Comparison of ENCODE assay signal across 11 cellular contexts in the genomic region with DNA sequence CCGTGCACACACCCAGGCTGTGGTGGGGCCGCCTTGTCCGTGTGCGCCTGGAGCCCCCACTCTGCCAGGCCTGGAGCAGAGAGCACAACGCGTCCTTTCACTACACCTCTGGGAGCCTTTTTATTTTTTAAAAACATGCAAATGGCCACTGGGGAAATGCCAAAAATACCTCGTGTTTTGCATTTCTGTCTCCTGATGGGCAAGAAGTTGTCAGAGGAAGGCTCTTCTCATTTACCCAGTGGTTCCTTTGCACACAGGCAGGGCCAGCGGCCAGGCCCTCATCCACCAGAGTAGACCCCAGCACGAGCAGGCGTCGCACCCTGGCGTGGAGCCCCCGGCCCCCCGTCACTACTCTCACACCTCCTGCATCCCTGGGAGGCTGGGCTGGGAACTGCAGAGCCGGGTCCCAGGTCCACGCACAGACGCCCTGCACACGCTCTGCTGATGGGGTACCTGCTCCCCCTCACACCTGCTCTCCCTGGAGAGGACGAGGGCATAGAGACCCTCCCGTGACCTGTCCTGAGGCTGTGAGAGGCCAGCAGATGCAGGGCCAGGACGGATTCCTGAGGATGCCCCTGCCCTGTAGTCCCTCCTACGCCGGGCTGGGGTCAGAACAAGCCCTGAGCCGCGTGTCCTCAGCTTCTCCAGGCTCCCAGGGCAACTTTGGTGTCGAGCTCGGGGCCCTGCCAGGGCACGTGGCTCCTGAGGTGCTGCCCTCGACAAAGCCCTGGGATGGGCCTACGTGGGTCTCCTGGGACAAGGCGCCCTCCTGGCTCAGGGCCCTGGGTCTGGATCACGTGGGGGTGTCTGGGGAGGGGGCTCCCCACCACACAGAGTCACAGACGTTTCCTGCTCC.
DNase-seq lines count a peak whose midpoint lies in the region; ATAC-seq, FAIRE-seq and TF ChIP-seq lines count a peak whose summit lies in the region.
"Had no signal": no experiment of that assay in that cellular context is flagged by ENCODE, and none has a peak within 500 bp of the region (broad histone marks: within the 10 kb centered on the region; RNA-seq: fewer than 3 reads in every experiment).

No MANE protein-coding gene starts in this region.

- H3K9me3 ChIP-seq in esophagus muscularis mucosa (no peaks in the 10 kb centered on the region), kidney (ENCODE audit: control insufficient read depth in 1 of 2, low read length in 2 of 2) (no peaks in the 10 kb centered on the region)
- H3K9me3 ChIP-seq: SJSA1 had no signal

- no peak for TF ChIP-seq EP300 in esophagus muscularis mucosa (IDR thresholded peaks at IDR 0.05)

- H3K4me1 Mint-ChIP-seq in CD14-positive monocyte = peaks cover 3% of the 10 kb centered on the region

- no peak for DNase-seq in esophagus muscularis mucosa (ENCODE audit: extremely low spot score)
- DNase-seq in CD14-positive monocyte (ENCODE audit: low spot score) = no peak
- DNase-seq in kidney = no peak
- DNase-seq in A172 (ENCODE audit: low spot score) = no peak
- DNase-seq in cardiac septum (ENCODE audit: low spot score) = no peak

- WGBS in esophagus muscularis mucosa = 63% methylated on average over 18 of the region's 33 CpGs

- no peak for TF ChIP-seq POLR2A in esophagus muscularis mucosa (IDR thresholded peaks at IDR 0.05; ENCODE audit: low read depth)

- H3K36me3 ChIP-seq in esophagus muscularis mucosa = peaks cover 0 to 54% (median 49%) of the 10 kb centered on the region in 4 donors
- H3K36me3 ChIP-seq in kidney (ENCODE audit: control insufficient read depth in 1 of 2, insufficient read depth in 2 of 2, low read length in 2 of 2) = no peaks in the 10 kb centered on the region

- peak overlapping the region in 3 of 4 donors; percentile 16 to 79 (median 70) for H3K27ac ChIP-seq in esophagus muscularis mucosa (replicated peaks in 1 of 4)
- H3K27ac ChIP-seq in kidney (ENCODE audit: low read depth in 2 of 2, low read length in 2 of 2) = no peak overlapping the region
- H3K27ac ChIP-seq: SJSA1 had no signal

- peaks cover 0 to 2% (median 0%) of the 10 kb centered on the region in 3 donors for H3K27me3 Mint-ChIP-seq in CD14-positive monocyte (ENCODE audit: low read depth in 3 of 3)
- H3K27me3 Mint-ChIP-seq: dendritic cell treated with granulocyte-macrophage colony-stimulating factor and Interleukin-4, amounts not matched to agents 40 ng/mL and 50 ng/mL, for 4 days; natural killer cell treated with Interleukin-12 subunit alpha and Interleukin-12 subunit beta and Interleukin-15 and Interleukin-18, amount 100 ng/mL, for 72 hours had no signal

- TF ChIP-seq CTCF in esophagus muscularis mucosa (IDR thresholded peaks at IDR 0.05) (no peak), CD14-positive monocyte (IDR thresholded peaks at IDR 0.05) (no peak), kidney (IDR thresholded peaks at IDR 0.05; ENCODE audit: borderline replicate concordance, extremely low read depth, insufficient read depth) (no peak)

- no peaks in the 10 kb centered on the region for H3K27me3 ChIP-seq in esophagus muscularis mucosa
- H3K27me3 ChIP-seq: SJSA1 had no signal

- H3K9ac ChIP-seq in kidney (ENCODE audit: low read length in 2 of 2) = no peak overlapping the region

- H3K36me3 Mint-ChIP-seq in CD14-positive monocyte = peaks cover 32 to 77% of the 10 kb centered on the region in 2 donors
- H3K36me3 Mint-ChIP-seq: natural killer cell treated with Interleukin-12 subunit alpha and Interleukin-12 subunit beta and Interleukin-15 and Interleukin-18, amount 100 ng/mL, for 72 hours had no signal

- H3K4me1 ChIP-seq in esophagus muscularis mucosa (peaks cover 30 to 48% (median 39%) of the 10 kb centered on the region in 4 donors), kidney (ENCODE audit: control insufficient read depth in 1 of 2, insufficient read depth in 1 of 2, low read depth in 1 of 2, low read length in 2 of 2) (no peaks in the 10 kb centered on the region)

- intact Hi-C loops in esophagus muscularis mucosa (cut with DNase I) (no loop called here), CD14-positive monocyte (cut with micrococcal nuclease) (no loop called here), kidney (cut with DNase I) (no loop called here), cardiac septum (cut with DNase I) (no loop called here)

- H3K4me3 Mint-ChIP-seq in CD14-positive monocyte = no peak overlapping the region
- H3K4me3 Mint-ChIP-seq: dendritic cell treated with granulocyte-macrophage colony-stimulating factor and Interleukin-4, amounts not matched to agents 40 ng/mL and 50 ng/mL, for 4 days; natural killer cell treated with Interleukin-12 subunit alpha and Interleukin-12 subunit beta and Interleukin-15 and Interleukin-18, amount 100 ng/mL, for 72 hours had no signal

- H3K4me3 ChIP-seq in esophagus muscularis mucosa (no peak overlapping the region), kidney (ENCODE audit: low read length in 2 of 2) (no peak overlapping the region)
- H3K4me3 ChIP-seq: SJSA1 had no signal

- no peaks in the 10 kb centered on the region for H3K9me3 Mint-ChIP-seq in CD14-positive monocyte
- H3K9me3 Mint-ChIP-seq: dendritic cell treated with granulocyte-macrophage colony-stimulating factor and Interleukin-4, amounts not matched to agents 40 ng/mL and 50 ng/mL, for 4 days; natural killer cell treated with Interleukin-12 subunit alpha and Interleukin-12 subunit beta and Interleukin-15 and Interleukin-18, amount 100 ng/mL, for 72 hours had no signal

- peak overlapping the region in 1 of 7 donors; percentile 75 for H3K27ac Mint-ChIP-seq in CD14-positive monocyte
- H3K27ac Mint-ChIP-seq: dendritic cell treated with granulocyte-macrophage colony-stimulating factor and Interleukin-4, amounts not matched to agents 40 ng/mL and 50 ng/mL, for 4 days had no signal

- no peak for FAIRE-seq in kidney (lab: Jason Lieb, UNC)

- ATAC-seq in GM18498 (IDR thresholded peaks at IDR 0.05; ENCODE audit: unreplicated experiment) (peak; percentile 80), GM21390 (IDR thresholded peaks at IDR 0.05; ENCODE audit: unreplicated experiment) (peak; percentile 82), HG03457 (IDR thresholded peaks at IDR 0.05; ENCODE audit: unreplicated experiment) (peak; percentile 41)

Comparison
In these comparisons a context has a peak if more than half of its experiments do, and no peak if none do; other contexts are left out.
1. H3K27ac ChIP-seq: peak in esophagus muscularis mucosa (3 of 4); none in kidney (0 of 2).
2. Peak in every context shown above with its lines, with median percentiles within 50 percentile points of each other: ATAC-seq.